9 cellular contexts compared by ENCODE assay signal in genomic region chr4:152063301-152064235, GRCh38.
DNase-seq lines count a peak whose midpoint lies in the region; ATAC-seq lines count a peak whose summit lies in the region.
"Had no signal": no experiment of that assay in that cellular context is flagged by ENCODE, and none has a peak within 500 bp of the region (broad histone marks: within the 10 kb centered on the region; RNA-seq: fewer than 3 reads in every experiment).

No MANE protein-coding gene starts in this region.

- no peak overlapping the region for H3K27ac ChIP-seq in CD8-positive, alpha-beta memory T cell (ENCODE audit: low read depth, low read length)

- peaks cover under 1 to 3% of the 10 kb centered on the region in 2 donors for H3K27me3 Mint-ChIP-seq in CD8-positive, alpha-beta memory T cell

- peaks cover 34 to 57% (median 46%) of the 10 kb centered on the region in 3 donors for H3K4me1 Mint-ChIP-seq in CD8-positive, alpha-beta memory T cell

- peak in 4 of 5 donors; percentile 36 to 76 (median 52) for DNase-seq in CD8-positive, alpha-beta memory T cell
- DNase-seq in NCI-H2081 (lab: John Stamatoyannopoulos, UW), result peak; percentile 47 to 74
- peak; percentile 37 for DNase-seq in activated CD4-positive, alpha-beta T cell treated with anti-CD3 and anti-CD28 coated beads for 48 hours
- peak; percentile 29 for DNase-seq in iPS-NIHi11 (ENCODE audit: low spot score)
- DNase-seq in CD1c-positive myeloid dendritic cell (ENCODE audit: extremely low spot score), result no peak
- no peak for DNase-seq in DMS114 treated with DMSO at 0.1 percent for 48 hours (lab: John Stamatoyannopoulos, UW; ENCODE audit: unreplicated experiment)
- DNase-seq in pons (ENCODE audit: low spot score), result no peak
- DNase-seq: heart right ventricle had no signal

- CTCF ChIA-PET in CD8-positive, alpha-beta memory T cell (lab: Charles Lee), result interaction anchor here (0.7 to 0.9 kb wide), 3 partner anchors 16 to 220 kb away, joined by 3 read pairs; no protein-coding TSS in a partner anchor

- no peaks in the 10 kb centered on the region for H3K36me3 ChIP-seq in CD8-positive, alpha-beta memory T cell (ENCODE audit: insufficient read depth, low read length)
- H3K36me3 ChIP-seq: heart right ventricle had no signal

- peak overlapping the region in 6 of 7 donors; percentile 8 to 72 (median 46) for H3K4me3 Mint-ChIP-seq in CD8-positive, alpha-beta memory T cell

- H3K36me3 Mint-ChIP-seq in CD8-positive, alpha-beta memory T cell, result peaks cover 0 to 19% (median 1%) of the 10 kb centered on the region in 3 donors

- ATAC-seq in GM19463 (IDR thresholded peaks at IDR 0.05; ENCODE audit: unreplicated experiment), result no peak

- POLR2A ChIA-PET in CD8-positive, alpha-beta memory T cell (lab: Charles Lee), result interaction anchor here (1.5 kb wide), 1 partner anchor 37 kb away, joined by 6 read pairs; no protein-coding TSS in a partner anchor

- peaks cover 0 to 3% (median 0%) of the 10 kb centered on the region in 5 donors for H3K9me3 Mint-ChIP-seq in CD8-positive, alpha-beta memory T cell

- no peak overlapping the region for H3K4me3 ChIP-seq in CD8-positive, alpha-beta memory T cell (ENCODE audit: low read length)
- H3K4me3 ChIP-seq: heart right ventricle had no signal

- no peaks in the 10 kb centered on the region for H3K27me3 ChIP-seq in CD8-positive, alpha-beta memory T cell (ENCODE audit: insufficient read depth, low read length, poor library complexity, severe bottlenecking)
- H3K27me3 ChIP-seq: heart right ventricle had no signal

- H3K4me1 ChIP-seq in CD8-positive, alpha-beta memory T cell (ENCODE audit: insufficient read depth, low read length), result peaks cover 32% of the 10 kb centered on the region

- H3K9me3 ChIP-seq in CD8-positive, alpha-beta memory T cell (ENCODE audit: low read length), result no peaks in the 10 kb centered on the region
- H3K9me3 ChIP-seq: heart right ventricle had no signal

- H3K27ac Mint-ChIP-seq in CD8-positive, alpha-beta memory T cell, result peak overlapping the region in 7 of 8 donors; percentile 19 to 77 (median 38)

Comparison
In these comparisons a context has a peak if more than half of its experiments do, and no peak if none do; other contexts are left out.
1. DNase-seq: peak in CD8-positive, alpha-beta memory T cell (4 of 5), NCI-H2081 (2 of 2), activated CD4-positive, alpha-beta T cell treated with anti-CD3 and anti-CD28 coated beads for 48 hours (single experiment) and iPS-NIHi11 (single experiment); none in CD1c-positive myeloid dendritic cell (single experiment), DMS114 treated with DMSO at 0.1 percent for 48 hours (single experiment) and pons (single experiment).